ENCODE assay signal across 1 cellular context in the genomic region with DNA sequence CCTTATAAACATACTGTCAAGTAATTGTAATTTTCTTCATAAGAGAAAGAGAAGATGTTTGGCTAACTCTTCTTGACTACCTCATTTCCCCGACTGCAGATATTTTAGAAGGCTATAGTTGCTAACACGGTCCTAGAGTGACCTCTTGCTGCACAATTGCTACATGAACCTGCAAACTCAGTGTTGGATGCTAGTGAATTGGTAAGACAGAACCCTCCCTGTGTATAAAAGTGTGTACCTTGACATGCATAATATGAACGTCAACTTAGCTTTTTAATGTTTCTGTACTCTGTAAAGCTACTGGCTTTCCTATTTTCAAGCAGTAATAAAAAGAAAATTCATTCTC.
TF ChIP-seq lines count a peak whose summit lies in the region.

No MANE protein-coding gene starts in this region.

TF ChIP-seq in GM12878, 131 proteins besides CTCF, POLR2A, EP300 and RAD21 (continued from another document):
- TF ChIP-seq, protein P1, sequence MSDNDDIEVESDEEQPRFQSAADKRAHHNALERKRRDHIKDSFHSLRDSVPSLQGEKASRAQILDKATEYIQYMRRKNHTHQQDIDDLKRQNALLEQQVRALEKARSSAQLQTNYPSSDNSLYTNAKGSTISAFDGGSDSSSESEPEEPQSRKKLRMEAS (IDR thresholded peaks at IDR 0.05; ENCODE audit: low read depth, low read length), result no peak
